In the genomic region with DNA sequence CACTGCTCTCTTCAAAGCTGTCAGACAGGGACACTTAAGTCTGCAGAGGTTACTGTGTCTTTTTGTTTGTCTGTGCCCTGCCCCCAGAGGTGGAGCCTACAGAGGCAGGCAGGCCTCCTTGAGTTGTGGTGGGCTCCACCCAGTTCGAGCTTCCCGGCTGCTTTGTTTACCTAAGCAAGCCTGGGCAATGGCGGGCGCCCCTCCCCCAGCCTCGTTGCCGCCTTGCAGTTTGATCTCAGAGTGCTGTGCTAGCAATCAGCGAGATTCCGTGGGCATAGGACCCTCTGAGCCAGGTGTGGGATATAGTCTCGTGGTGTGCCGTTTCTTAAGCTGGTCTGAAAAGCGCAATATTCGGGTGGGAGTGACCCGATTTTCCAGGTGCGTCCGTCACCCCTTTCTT, we compare ENCODE assay signal across 8 cellular contexts. TPM values are rescaled to one million over a fixed set of nuclear protein-coding genes. Genes with fewer than 3 reads are reported as not detected.
DNase-seq lines count a peak whose midpoint lies in the region; ATAC-seq, FAIRE-seq and TF ChIP-seq lines count a peak whose summit lies in the region.
"Not testable (repeated sequence)": the region's sequence is repeated elsewhere in the genome, so short reads cannot be mapped to it uniquely, and the experiment has no call there.

No MANE protein-coding gene starts in this region.

- DNase-seq in A549 (ENCODE audit: low read depth in 1 of 2, low spot score in 1 of 2); heart left ventricle: not testable (repeated sequence)
- peak; percentile 11 for DNase-seq in activated CD4-positive, alpha-beta T cell treated with anti-CD3 and anti-CD28 coated beads for 48 hours
- peak; percentile 22 for DNase-seq in activated T-helper 2 cell treated with anti-CD3 and anti-CD28 coated beads, Interferon-gamma antibody, Interleukin-2, Interleukin-4, amounts not matched to agents 10 μg/mL and 5 μg/mL and 100 μg/mL, durations not matched to agents 14 hours and 24 hours and 36 hours (ENCODE audit: low spot score)
- peak in 1 of 2 donors; percentile 31 for DNase-seq in central memory CD8-positive, alpha-beta T cell (ENCODE audit: low spot score in 2 of 2)
- peak; percentile 5 for DNase-seq in naive B cell
- peak; percentile 14 for DNase-seq in stimulated activated CD4-positive, alpha-beta T cell treated with anti-CD3 and anti-CD28 coated beads, Interleukin-1b, Interleukin-23, amount 100 ng/mL, for 48 hours

- H3K4me1 ChIP-seq in A549 = peaks cover 22% of the 10 kb centered on the region; the same call in 2 of the 3 replicates
- not testable (repeated sequence) for H3K4me1 ChIP-seq in HUES6 (ENCODE audit: control insufficient read depth, insufficient read depth, low read length)
- H3K4me1 ChIP-seq in heart left ventricle = peaks cover 0 to 11% (median 2%) of the 10 kb centered on the region in 12 donors

- H3K4me2 ChIP-seq in A549 = peak overlapping the region; percentile 17; the same call in 2 of the 3 replicates

- H3K36me3 Mint-ChIP-seq in activated T-helper 2 cell treated with anti-CD3 and anti-CD28 coated beads, Interferon-gamma antibody, Interleukin-2, Interleukin-4, amounts not matched to agents 10 μg/mL and 5 μg/mL and 100 μg/mL, durations not matched to agents 14 hours and 24 hours and 36 hours (ENCODE audit: low read depth) = peaks cover 17% of the 10 kb centered on the region
- H3K36me3 Mint-ChIP-seq in central memory CD8-positive, alpha-beta T cell (ENCODE audit: insufficient read depth); naive B cell: not testable (repeated sequence)

- TF ChIP-seq RAD21 in A549 (conservative IDR thresholded peaks at IDR 0.05 in 1 of 2, IDR thresholded peaks at IDR 0.05 in 1 of 2) = not testable (repeated sequence)

- not testable (repeated sequence) for H3K9me3 ChIP-seq in A549; HUES6 (ENCODE audit: control insufficient read depth, insufficient read depth, low read depth, low read length); heart left ventricle

- TF ChIP-seq EP300 in A549 (IDR thresholded peaks at IDR 0.05) = not testable (repeated sequence)

- not testable (repeated sequence) for H3K27me3 Mint-ChIP-seq in activated T-helper 2 cell treated with anti-CD3 and anti-CD28 coated beads, Interferon-gamma antibody, Interleukin-2, Interleukin-4, amounts not matched to agents 10 μg/mL and 5 μg/mL and 100 μg/mL, durations not matched to agents 14 hours and 24 hours and 36 hours (ENCODE audit: low read depth); central memory CD8-positive, alpha-beta T cell; naive B cell

- H3K4me3 ChIP-seq in A549 = peak overlapping the region; percentile 51
- peak overlapping the region; percentile 53 for H3K4me3 ChIP-seq in HUES6 (ENCODE audit: low read depth, low read length)
- H3K4me3 ChIP-seq in heart left ventricle = peak overlapping the region in 9 of 12 donors; percentile 24 to 50 (median 39)

- H3K9ac ChIP-seq in HUES6 (ENCODE audit: low read length) = peak overlapping the region; percentile 57

- H3K9me3 Mint-ChIP-seq in activated T-helper 2 cell treated with anti-CD3 and anti-CD28 coated beads, Interferon-gamma antibody, Interleukin-2, Interleukin-4, amounts not matched to agents 10 μg/mL and 5 μg/mL and 100 μg/mL, durations not matched to agents 14 hours and 24 hours and 36 hours; central memory CD8-positive, alpha-beta T cell; naive B cell: not testable (repeated sequence)

- H3K36me3 ChIP-seq in HUES6 (ENCODE audit: control insufficient read depth, insufficient read depth, low read length) = not testable (repeated sequence)
- H3K36me3 ChIP-seq in heart left ventricle = peaks cover 0 to 28% (median 0%) of the 10 kb centered on the region in 9 donors

- CTCF ChIA-PET in A549 (lab: Yijun Ruan, JAX) = interaction anchor here (1.6 to 2.2 kb wide), 2 partner anchors 10 to 93 kb away, joined by 4 to 6 read pairs; no protein-coding TSS in a partner anchor

- no CpG with 5 or more reads among the region's 15 CpGs for WGBS in A549 (ENCODE audit: missing lambda C conversion rate)
- WGBS in heart left ventricle, 4 donors = 19 to 26% methylated on average over 8 of the region's 15 CpGs; no CpG with 5 or more reads in 2 of the 4 donors

- not testable (repeated sequence) for TF ChIP-seq POLR2A in A549 (IDR thresholded peaks at IDR 0.05; ENCODE audit: low read length); heart left ventricle (IDR thresholded peaks at IDR 0.05)

- TF ChIP-seq CTCF in A549 (IDR thresholded peaks at IDR 0.05); heart left ventricle (IDR thresholded peaks at IDR 0.05): not testable (repeated sequence)

- not testable (repeated sequence) for H3K27me3 ChIP-seq in HUES6 (ENCODE audit: control insufficient read depth, insufficient read depth, low read length); heart left ventricle

- H3K4me3 Mint-ChIP-seq in activated T-helper 2 cell treated with anti-CD3 and anti-CD28 coated beads, Interferon-gamma antibody, Interleukin-2, Interleukin-4, amounts not matched to agents 10 μg/mL and 5 μg/mL and 100 μg/mL, durations not matched to agents 14 hours and 24 hours and 36 hours (ENCODE audit: low read depth) = peak overlapping the region; percentile 76
- H3K4me3 Mint-ChIP-seq in central memory CD8-positive, alpha-beta T cell = peak overlapping the region; percentile 79
- H3K4me3 Mint-ChIP-seq in naive B cell = peak overlapping the region; percentile 85 to 93 (median 90)

- peak in 1 of 2 experiments; percentile 53; a peak in 2 of 6 replicates for ATAC-seq in A549
- ATAC-seq in central memory CD8-positive, alpha-beta T cell (replicated peaks; ENCODE audit: extremely low read depth, poor library complexity, severe bottlenecking); heart left ventricle; naive B cell (ENCODE audit: low read depth in 2 of 2): not testable (repeated sequence)

- intact Hi-C loops in activated T-helper 2 cell treated with anti-CD3 and anti-CD28 coated beads, Interferon-gamma antibody, Interleukin-2, Interleukin-4, amounts not matched to agents 10 μg/mL and 5 μg/mL and 100 μg/mL, durations not matched to agents 14 hours and 24 hours and 36 hours (cut with micrococcal nuclease); heart left ventricle (cut with DNase I): not testable (repeated sequence)

- peak overlapping the region; percentile 77 to 82; a peak in 5 of 6 replicates for H3K27ac ChIP-seq in A549
- not testable (repeated sequence) for H3K27ac ChIP-seq in HUES6 (ENCODE audit: low read depth, low read length)
- H3K27ac ChIP-seq in heart left ventricle = peak overlapping the region in 1 of 12 donors; percentile 18

- H3K4me1 Mint-ChIP-seq in activated T-helper 2 cell treated with anti-CD3 and anti-CD28 coated beads, Interferon-gamma antibody, Interleukin-2, Interleukin-4, amounts not matched to agents 10 μg/mL and 5 μg/mL and 100 μg/mL, durations not matched to agents 14 hours and 24 hours and 36 hours (ENCODE audit: low read depth); central memory CD8-positive, alpha-beta T cell; naive B cell: not testable (repeated sequence)

- H3K27ac Mint-ChIP-seq in activated T-helper 2 cell treated with anti-CD3 and anti-CD28 coated beads, Interferon-gamma antibody, Interleukin-2, Interleukin-4, amounts not matched to agents 10 μg/mL and 5 μg/mL and 100 μg/mL, durations not matched to agents 14 hours and 24 hours and 36 hours = not testable (repeated sequence)
- H3K27ac Mint-ChIP-seq in central memory CD8-positive, alpha-beta T cell (ENCODE audit: low read depth) = peak overlapping the region; percentile 86
- H3K27ac Mint-ChIP-seq in naive B cell = peak overlapping the region in 3 of 6 donors; percentile 88 to 96 (median 95)

- FAIRE-seq in A549 (lab: Jason Lieb, UNC) = not testable (repeated sequence)

- POLR2A ChIA-PET in A549 (lab: Yijun Ruan, JAX) = not testable (repeated sequence)

TF ChIP-seq in A549, 52 proteins besides CTCF, POLR2A, EP300 and RAD21:
- peak; percentile 31; the same call in 1 of the 2 replicates for TF ChIP-seq PHF8 (IDR thresholded peaks at IDR 0.05; ENCODE audit: borderline replicate concordance, low read depth)
TF ChIP-seq in A549: peak in this region for 1; not testable (repeated sequence) for 51.

RNA-seq across cellular contexts. Expression of gene DYSF, which starts 36.5 kb away (rescaled TPM):
- polyA plus RNA-seq in A549 (2011; rRNA removed) (0.36 and 0.38 TPM in 2 replicates), A549 (2017; fragmentation: RNase III; extraction: RNeasy Plus Mini Kit Qiagen cat#74134 plus additional on column Dnase treatment) (0.68 to 1.0 TPM (median 0.98 TPM) in 3 replicates), heart left ventricle (10 to 100 TPM; 25.5 to 33.6 TPM), naive B cell (ENCODE audit: low read depth in 6 of 6) (1 to 10 TPM in 1 of 6 donors, under 1 TPM in 1, not detected in 4; 0.09 to 3.2 TPM)
- polyA plus RNA-seq in A549 (2012; cell fraction: cytosol; rRNA removed) = 0.20 and 0.25 TPM in 2 replicates
- polyA plus RNA-seq in A549 (2012; cell fraction: nucleus; rRNA removed) = 0.76 and 1.2 TPM in 2 replicates
- polyA minus RNA-seq in A549 (2011; rRNA and poly(A)+ RNA removed) = 1.2 and 2.6 TPM in 2 replicates
- total RNA-seq in activated T-helper 2 cell treated with anti-CD3 and anti-CD28 coated beads, Interferon-gamma antibody, Interleukin-2, Interleukin-4, amounts not matched to agents 10 μg/mL and 5 μg/mL and 100 μg/mL, durations not matched to agents 14 hours and 24 hours and 36 hours = 0.05 TPM in 1 of 2 replicates, not detected in the other
- total RNA-seq in heart left ventricle = 10 to 100 TPM; 51.8 to 99.9 (median 80.4) TPM

Comparison
In these comparisons a context has a peak if more than half of its experiments do, and no peak if none do; other contexts are left out.
1. RNA of gene DYSF, which starts 36.5 kb away (polyA plus RNA-seq): 25.5 to 33.6 TPM in heart left ventricle; 0.20 to 1.2 TPM in A549 and 0.09 to 3.2 TPM in naive B cell; every median in the first group is over 4 times any median in the second.
2. Peak in every context shown above with its lines, with median percentiles within 50 percentile points of each other: H3K4me3 ChIP-seq and H3K4me3 Mint-ChIP-seq.